8 cellular contexts compared by ENCODE assay signal in the genomic region with DNA sequence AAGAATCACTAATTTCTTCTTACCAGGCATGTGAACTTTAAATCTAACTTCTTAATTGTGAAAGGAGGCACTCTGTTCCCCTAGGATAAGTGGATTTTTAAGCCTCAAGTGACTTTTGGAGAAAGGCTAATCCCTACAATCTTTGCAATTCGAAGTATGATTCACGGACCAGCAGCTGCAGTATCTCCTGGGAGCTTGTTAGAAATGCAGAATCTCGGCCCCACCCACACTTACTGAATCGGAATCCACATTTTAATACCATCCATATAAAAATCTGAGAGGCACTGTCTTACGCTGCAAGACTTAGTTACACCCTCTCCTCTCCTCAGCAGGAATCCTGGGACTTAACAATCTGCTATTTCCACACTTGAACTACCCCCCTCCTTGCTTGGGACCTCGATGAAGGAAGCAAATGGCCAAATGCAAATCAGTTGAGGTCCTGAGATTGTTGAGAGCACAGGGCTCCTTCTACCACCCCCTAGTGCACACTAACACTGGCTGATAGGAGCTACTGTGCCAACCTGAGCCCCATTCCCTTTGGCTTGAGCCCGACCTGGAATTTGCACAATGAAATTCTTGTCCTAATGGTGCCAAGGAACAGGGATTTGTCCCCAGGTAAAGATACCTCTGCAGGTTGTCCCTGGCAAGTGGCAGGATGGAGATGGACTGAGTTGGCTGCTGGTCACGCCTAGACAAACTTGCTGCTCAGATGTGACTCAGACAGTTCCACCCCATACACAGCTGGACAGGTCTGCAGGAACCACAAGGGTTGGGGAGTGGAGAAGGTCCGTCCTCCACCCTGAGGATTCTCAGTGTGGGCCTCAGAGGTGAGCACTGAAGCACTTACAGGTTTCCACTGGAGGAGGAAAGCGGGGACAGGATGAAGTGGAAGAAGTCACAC. TPM values are rescaled to one million over a fixed set of nuclear protein-coding genes. Genes with fewer than 3 reads are reported as not detected.
A peak's percentile ranks its signal among the peaks of the same experiment; 100 is the strongest.
DNase-seq lines count a peak whose midpoint lies in the region; ATAC-seq and TF ChIP-seq lines count a peak whose summit lies in the region.
"Had no signal": no experiment of that assay in that cellular context is flagged by ENCODE, and none has a peak within 500 bp of the region (broad histone marks: within the 10 kb centered on the region; RNA-seq: fewer than 3 reads in every experiment).

No MANE protein-coding gene starts in this region.

- no peak for DNase-seq in WERI-Rb-1
- peak in 1 of 3 donors; percentile 49 for DNase-seq in right cardiac atrium
- DNase-seq in suprapubic skin (ENCODE audit: low spot score in 2 of 2), result peak in 1 of 2 donors; percentile 70
- no peak for DNase-seq in NCI-H1417 treated with DMSO at 0.1 percent for 48 hours (lab: John Stamatoyannopoulos, UW)
- DNase-seq: MM.1S had no signal

- peaks cover 50% of the 10 kb centered on the region for H3K4me1 ChIP-seq in right cardiac atrium (ENCODE audit: control insufficient read depth, insufficient read depth, low read length)
- peaks cover 67% of the 10 kb centered on the region for H3K4me1 ChIP-seq in suprapubic skin

- 45% methylated on average over 10 of the region's 10 CpGs for WGBS in right cardiac atrium
- 45% methylated on average over 10 of the region's 10 CpGs for WGBS in suprapubic skin

- H3K36me3 ChIP-seq in WERI-Rb-1 (peaks cover 21% of the 10 kb centered on the region), suprapubic skin (peaks cover 36% of the 10 kb centered on the region)

- no peaks in the 10 kb centered on the region for H3K9me3 ChIP-seq in WERI-Rb-1 (ENCODE audit: severe bottlenecking)
- H3K9me3 ChIP-seq in right cardiac atrium (ENCODE audit: control insufficient read depth, low read length), result no peaks in the 10 kb centered on the region
- no peaks in the 10 kb centered on the region for H3K9me3 ChIP-seq in suprapubic skin

- intact Hi-C loops in right cardiac atrium (cut with DNase I), result no loop called here

- TF ChIP-seq CTCF in WERI-Rb-1 (IDR thresholded peaks at IDR 0.05; ENCODE audit: low read depth, low read length), result 0 out of 2 replicates have a peak, but pooled peaks have one; percentile 3
- no peak for TF ChIP-seq CTCF in suprapubic skin (IDR thresholded peaks at IDR 0.05)

- H3K27ac ChIP-seq in WERI-Rb-1, result no peak overlapping the region
- peak overlapping the region; percentile 45 for H3K27ac ChIP-seq in right cardiac atrium (ENCODE audit: low read length)
- peak overlapping the region; percentile 93 for H3K27ac ChIP-seq in suprapubic skin

- ATAC-seq in GM21723 (IDR thresholded peaks at IDR 0.05; ENCODE audit: unreplicated experiment), result peak; percentile 42
- peak in 1 of 2 donors; percentile 5 for ATAC-seq in right cardiac atrium
- no peak for ATAC-seq in HG03469 (IDR thresholded peaks at IDR 0.05; ENCODE audit: unreplicated experiment)
- no peak for ATAC-seq in HG03196 (IDR thresholded peaks at IDR 0.05; ENCODE audit: unreplicated experiment)

- no peak overlapping the region for H3K4me3 ChIP-seq in WERI-Rb-1 (ENCODE audit: low read depth, low read length)
- H3K4me3 ChIP-seq in right cardiac atrium (ENCODE audit: low read length), result no peak overlapping the region
- H3K4me3 ChIP-seq in suprapubic skin, result no peak overlapping the region

- no peak for TF ChIP-seq EP300 in suprapubic skin (IDR thresholded peaks at IDR 0.05)

- TF ChIP-seq POLR2A in suprapubic skin (IDR thresholded peaks at IDR 0.05), result no peak

- H3K27me3 ChIP-seq in WERI-Rb-1 (ENCODE audit: insufficient read depth, low read depth, severe bottlenecking) (no peaks in the 10 kb centered on the region), right cardiac atrium (ENCODE audit: control insufficient read depth, insufficient read depth) (no peaks in the 10 kb centered on the region), suprapubic skin (no peaks in the 10 kb centered on the region)

RNA-seq across cellular contexts. Expression of gene ITPRIP, which starts 20.8 kb away (rescaled TPM):
- total RNA-seq in right cardiac atrium, result 10 to 100 TPM; 29.1 to 83.3 (median 41.9) TPM
- 44.8 TPM for polyA plus RNA-seq in right cardiac atrium
- 100 to 1,000 TPM in 3 of 4 donors, 10 to 100 TPM in 1; 98.5 to 217 (median 191) TPM for total RNA-seq in suprapubic skin

RNA-seq across cellular contexts. Expression of gene CFAP58, which starts 36.2 kb away (rescaled TPM):
- 1 to 10 TPM; 2.9 to 5.4 (median 3.4) TPM for total RNA-seq in right cardiac atrium
- polyA plus RNA-seq in right cardiac atrium, result 2.9 TPM
- total RNA-seq in suprapubic skin, result 1 to 10 TPM in 1 of 4 donors, under 1 TPM in 3; 0.13 to 1.0 (median 0.39) TPM

RNA-seq across cellular contexts. Expression of gene GSTO2, which starts 48.5 kb away (rescaled TPM):
- total RNA-seq in right cardiac atrium (1 to 10 TPM in 1 of 4 donors, under 1 TPM in 3; 0.37 to 1.1 (median 0.72) TPM), suprapubic skin (10 to 100 TPM; 19.0 to 35.5 (median 25.4) TPM)
- 0.43 TPM for polyA plus RNA-seq in right cardiac atrium

Comparison
In these comparisons a context has a peak if more than half of its experiments do, and no peak if none do; other contexts are left out.
1. RNA of gene GSTO2, which starts 48.5 kb away (total RNA-seq): 19.0 to 35.5 TPM in suprapubic skin; 0.37 to 1.1 TPM in right cardiac atrium; every median in the first group is over 4 times any median in the second.